Comparison of ENCODE assay signal across 27 cellular contexts in the genomic region with DNA sequence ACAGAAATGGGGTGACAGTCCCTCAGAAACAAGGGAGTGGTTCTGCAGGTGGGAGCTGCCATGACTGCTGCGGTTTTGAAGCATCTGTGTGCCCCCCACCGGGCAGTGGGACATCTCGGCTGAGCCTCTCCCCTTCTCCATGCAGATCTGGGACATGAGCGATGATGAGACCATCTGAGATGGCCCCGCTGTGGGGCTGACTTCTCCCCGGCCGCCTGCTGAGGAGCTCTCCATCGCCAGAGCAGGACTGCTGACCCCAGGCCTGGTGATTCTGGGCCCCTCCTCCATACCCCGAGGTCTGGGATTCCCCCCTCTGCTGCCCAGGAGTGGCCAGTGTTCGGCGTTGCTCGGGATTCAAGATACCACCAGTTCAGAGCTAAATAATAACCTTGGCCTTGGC.
A peak's percentile ranks its signal among the peaks of the same experiment; 100 is the strongest.
DNase-seq lines count a peak whose midpoint lies in the region; ATAC-seq and TF ChIP-seq lines count a peak whose summit lies in the region.
"Had no signal": no experiment of that assay in that cellular context is flagged by ENCODE, and none has a peak within 500 bp of the region (broad histone marks: within the 10 kb centered on the region; RNA-seq: fewer than 3 reads in every experiment).

No MANE protein-coding gene starts in this region.

- TF ChIP-seq EP300 in stomach (IDR thresholded peaks at IDR 0.05): no peak

- H3K9me3 ChIP-seq in stomach: no peaks in the 10 kb centered on the region
- H3K9me3 ChIP-seq: colonic mucosa had no signal

- TF ChIP-seq CTCF in C4-2B (conservative IDR thresholded peaks at IDR 0.05): no peak
- TF ChIP-seq CTCF in stomach (IDR thresholded peaks at IDR 0.05): no peak

- peaks cover 45% of the 10 kb centered on the region for H3K36me3 Mint-ChIP-seq in activated CD8-positive, alpha-beta memory T cell treated with anti-CD3 and anti-CD28 coated beads, Interleukin-2, amount 10 ng/mL, durations not matched to agents 7 days and 5 days
- peaks cover 25% of the 10 kb centered on the region for H3K36me3 Mint-ChIP-seq in activated CD4-positive, alpha-beta T cell treated with anti-CD3 and anti-CD28 coated beads, Interleukin-2, amount 10 ng/mL, durations not matched to agents 7 days and 5 days (ENCODE audit: low read depth)

- peaks cover 32 to 74% (median 61%) of the 10 kb centered on the region in 4 donors for H3K4me1 ChIP-seq in stomach
- H3K4me1 ChIP-seq: colonic mucosa had no signal

- H3K27me3 ChIP-seq in layer of hippocampus (ENCODE audit: control insufficient read depth, insufficient read depth, low read length): no peaks in the 10 kb centered on the region
- H3K27me3 ChIP-seq in stomach: no peaks in the 10 kb centered on the region
- H3K27me3 ChIP-seq: colonic mucosa had no signal

- CTCF ChIA-PET in activated CD8-positive, alpha-beta memory T cell treated with anti-CD3 and anti-CD28 coated beads, Interleukin-2, amount 10 ng/mL, durations not matched to agents 7 days and 5 days (lab: Charles Lee): no interaction called here
- CTCF ChIA-PET in activated CD4-positive, alpha-beta T cell treated with anti-CD3 and anti-CD28 coated beads, Interleukin-2, amount 10 ng/mL, durations not matched to agents 7 days and 5 days (lab: Charles Lee): interaction anchor here (1.5 kb wide), 1 partner anchor 15 kb away, joined by 3 read pairs; no protein-coding TSS in a partner anchor

- no peak overlapping the region for H3K4me3 Mint-ChIP-seq in activated CD8-positive, alpha-beta memory T cell treated with anti-CD3 and anti-CD28 coated beads, Interleukin-2, amount 10 ng/mL, durations not matched to agents 7 days and 5 days
- H3K4me3 Mint-ChIP-seq in activated CD4-positive, alpha-beta T cell treated with anti-CD3 and anti-CD28 coated beads, Interleukin-2, amount 10 ng/mL, durations not matched to agents 7 days and 5 days: no peak overlapping the region
- H3K4me3 Mint-ChIP-seq: activated CD4-positive, alpha-beta memory T cell treated with anti-CD3 and anti-CD28 coated beads, Interleukin-2, amount 10 ng/mL, durations not matched to agents 7 days and 5 days; activated naive CD4-positive, alpha-beta T cell treated with anti-CD3 and anti-CD28 coated beads, Interleukin-2, amount 50 U/mL, for 24 hours; CD14-positive monocyte; naive thymus-derived CD4-positive, alpha-beta T cell; stimulated activated naive CD8-positive, alpha-beta T cell treated with anti-CD3 and anti-CD28 coated beads, Interleukin-15, Interleukin-2, amounts not matched to agents 100 ng/mL and 50 ng/mL, for 24 hours; WTC11 had no signal

- no peak for TF ChIP-seq POLR2A in stomach (IDR thresholded peaks at IDR 0.05)

- no peak for DNase-seq in stomach
- no peak for DNase-seq in activated CD8-positive, alpha-beta memory T cell treated with anti-CD3 and anti-CD28 coated beads, Interleukin-2, amount 10 ng/mL, durations not matched to agents 7 days and 5 days
- DNase-seq in activated CD4-positive, alpha-beta T cell treated with anti-CD3 and anti-CD28 coated beads, Interleukin-2, amount 10 ng/mL, durations not matched to agents 7 days and 5 days: no peak
- DNase-seq: activated CD4-positive, alpha-beta memory T cell treated with anti-CD3 and anti-CD28 coated beads, Interleukin-2, amount 10 ng/mL, durations not matched to agents 7 days and 5 days; activated T-cell treated with anti-CD3 and anti-CD28 coated beads, Interleukin-2, amount 50 U/mL, for 48 hours; colonic mucosa; DMS 273 treated with DMSO at 0.1 percent for 48 hours; GF-D8; islet precursor cell; mesendoderm; naive thymus-derived CD4-positive, alpha-beta T cell; NCI-H1092 treated with DMSO at 0.1 percent for 48 hours; NCI-H2029; PC-9; stimulated activated CD4-positive, alpha-beta T cell treated with anti-CD3 and anti-CD28 coated beads, Interleukin-2, amount 100 ng/mL, for 48 hours had no signal

- intact Hi-C loops in stomach (cut with DNase I; ENCODE audit: low total_unique reads): no loop called here

- POLR2A ChIA-PET in activated CD4-positive, alpha-beta T cell treated with anti-CD3 and anti-CD28 coated beads, Interleukin-2, amount 10 ng/mL, durations not matched to agents 7 days and 5 days (lab: Charles Lee): no interaction called here

- H3K27me3 Mint-ChIP-seq in activated CD8-positive, alpha-beta memory T cell treated with anti-CD3 and anti-CD28 coated beads, Interleukin-2, amount 10 ng/mL, durations not matched to agents 7 days and 5 days: no peaks in the 10 kb centered on the region
- no peaks in the 10 kb centered on the region for H3K27me3 Mint-ChIP-seq in activated CD4-positive, alpha-beta T cell treated with anti-CD3 and anti-CD28 coated beads, Interleukin-2, amount 10 ng/mL, durations not matched to agents 7 days and 5 days
- H3K27me3 Mint-ChIP-seq: activated CD4-positive, alpha-beta memory T cell treated with anti-CD3 and anti-CD28 coated beads, Interleukin-2, amount 10 ng/mL, durations not matched to agents 7 days and 5 days; activated naive CD4-positive, alpha-beta T cell treated with anti-CD3 and anti-CD28 coated beads, Interleukin-2, amount 50 U/mL, for 24 hours; naive thymus-derived CD4-positive, alpha-beta T cell; progenitor cell of endocrine pancreas; stimulated activated naive CD8-positive, alpha-beta T cell treated with anti-CD3 and anti-CD28 coated beads, Interleukin-15, Interleukin-2, amounts not matched to agents 100 ng/mL and 50 ng/mL, for 24 hours had no signal

- no peak overlapping the region for H3K27ac Mint-ChIP-seq in activated CD8-positive, alpha-beta memory T cell treated with anti-CD3 and anti-CD28 coated beads, Interleukin-2, amount 10 ng/mL, durations not matched to agents 7 days and 5 days
- H3K27ac Mint-ChIP-seq in activated CD4-positive, alpha-beta T cell treated with anti-CD3 and anti-CD28 coated beads, Interleukin-2, amount 10 ng/mL, durations not matched to agents 7 days and 5 days: no peak overlapping the region
- H3K27ac Mint-ChIP-seq: activated CD4-positive, alpha-beta memory T cell treated with anti-CD3 and anti-CD28 coated beads, Interleukin-2, amount 10 ng/mL, durations not matched to agents 7 days and 5 days; activated naive CD4-positive, alpha-beta T cell treated with anti-CD3 and anti-CD28 coated beads, Interleukin-2, amount 50 U/mL, for 24 hours; naive thymus-derived CD4-positive, alpha-beta T cell; stimulated activated naive CD8-positive, alpha-beta T cell treated with anti-CD3 and anti-CD28 coated beads, Interleukin-15, Interleukin-2, amounts not matched to agents 100 ng/mL and 50 ng/mL, for 24 hours; WTC11 had no signal

- peak overlapping the region; percentile 83 for H3K27ac ChIP-seq in C4-2B
- H3K27ac ChIP-seq in angular gyrus (ENCODE audit: low read depth, low read length): peak overlapping the region; percentile 58
- peak overlapping the region; percentile 65 for H3K27ac ChIP-seq in layer of hippocampus (ENCODE audit: low read depth, low read length)
- peak overlapping the region in 4 of 5 donors; percentile 2 to 77 (median 74) for H3K27ac ChIP-seq in stomach
- H3K27ac ChIP-seq: colonic mucosa, PC-9, SK-N-MC had no signal

- no peak for ATAC-seq in activated CD8-positive, alpha-beta memory T cell treated with anti-CD3 and anti-CD28 coated beads, Interleukin-2, amount 10 ng/mL, durations not matched to agents 7 days and 5 days
- ATAC-seq in HG03378 (IDR thresholded peaks at IDR 0.05; ENCODE audit: unreplicated experiment): no peak
- no peak for ATAC-seq in GM19395 (IDR thresholded peaks at IDR 0.05; ENCODE audit: unreplicated experiment)
- ATAC-seq: naive thymus-derived CD4-positive, alpha-beta T cell; WTC11 had no signal

- 88 to 99% (median 96%) methylated on average over 7 to 12 of the region's 12 CpGs for WGBS in stomach, 5 donors

- H3K4me3 ChIP-seq in stomach: no peak overlapping the region
- H3K4me3 ChIP-seq: colonic mucosa, PC-9, SK-N-MC, smooth muscle cell had no signal

- H3K36me3 ChIP-seq in stomach: peaks cover 12 to 59% (median 36%) of the 10 kb centered on the region in 4 donors
- H3K36me3 ChIP-seq: colonic mucosa had no signal

- peaks cover 3% of the 10 kb centered on the region for H3K9me3 Mint-ChIP-seq in activated CD8-positive, alpha-beta memory T cell treated with anti-CD3 and anti-CD28 coated beads, Interleukin-2, amount 10 ng/mL, durations not matched to agents 7 days and 5 days (ENCODE audit: low read depth)
- H3K9me3 Mint-ChIP-seq in activated CD4-positive, alpha-beta T cell treated with anti-CD3 and anti-CD28 coated beads, Interleukin-2, amount 10 ng/mL, durations not matched to agents 7 days and 5 days: no peaks in the 10 kb centered on the region
- H3K9me3 Mint-ChIP-seq: activated CD4-positive, alpha-beta memory T cell treated with anti-CD3 and anti-CD28 coated beads, Interleukin-2, amount 10 ng/mL, durations not matched to agents 7 days and 5 days; activated naive CD4-positive, alpha-beta T cell treated with anti-CD3 and anti-CD28 coated beads, Interleukin-2, amount 50 U/mL, for 24 hours; CD14-positive monocyte; WTC11 had no signal

- no peaks in the 10 kb centered on the region for H3K4me1 Mint-ChIP-seq in activated CD8-positive, alpha-beta memory T cell treated with anti-CD3 and anti-CD28 coated beads, Interleukin-2, amount 10 ng/mL, durations not matched to agents 7 days and 5 days
- peaks cover 6% of the 10 kb centered on the region for H3K4me1 Mint-ChIP-seq in activated CD4-positive, alpha-beta T cell treated with anti-CD3 and anti-CD28 coated beads, Interleukin-2, amount 10 ng/mL, durations not matched to agents 7 days and 5 days
- H3K4me1 Mint-ChIP-seq: activated CD4-positive, alpha-beta memory T cell treated with anti-CD3 and anti-CD28 coated beads, Interleukin-2, amount 10 ng/mL, durations not matched to agents 7 days and 5 days; WTC11 had no signal
